In the genomic region with DNA sequence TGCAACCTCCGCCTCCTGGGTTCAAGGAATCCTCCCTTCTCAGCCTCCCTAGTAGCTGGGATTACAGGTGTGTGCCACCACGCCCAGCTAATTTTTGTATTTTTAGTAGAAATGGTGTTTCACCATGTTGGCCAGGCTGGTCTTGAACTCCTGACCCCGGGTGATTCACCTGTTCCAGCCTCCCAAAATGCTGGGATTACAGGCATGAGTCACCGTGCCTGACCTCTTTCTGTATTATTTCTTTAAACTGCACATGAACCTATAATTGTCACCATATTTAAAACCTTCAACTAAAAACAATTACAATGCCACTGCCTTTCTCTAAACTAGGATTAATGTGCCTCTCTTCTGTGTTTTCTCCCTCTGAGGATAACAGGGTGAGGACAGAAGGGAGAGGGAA, we compare ENCODE assay signal across 6 cellular contexts.
DNase-seq lines count a peak whose midpoint lies in the region; ATAC-seq, FAIRE-seq and TF ChIP-seq lines count a peak whose summit lies in the region.
"Not testable (repeated sequence)": the region's sequence is repeated elsewhere in the genome, so short reads cannot be mapped to it uniquely, and the experiment has no call there.

No MANE protein-coding gene starts in this region.

- H3K4me2 ChIP-seq in A549; GM23248 (ENCODE audit: unreplicated experiment): not testable (repeated sequence)

- DNase-seq in A549 (ENCODE audit: low read depth in 1 of 2, low spot score in 1 of 2): not testable (repeated sequence)
- DNase-seq in GM23248: peak; percentile 23
- peak; percentile 44 for DNase-seq in HT1080 (ENCODE audit: low read depth)
- peak; percentile 48 for DNase-seq in RPMI7951 (ENCODE audit: low read depth)
- peak; percentile 14 for DNase-seq in MCF 10A (ENCODE audit: unreplicated experiment)
- DNase-seq in renal cortical epithelial cell (ENCODE audit: low read depth): peak; percentile 8

- H3K9me3 ChIP-seq in A549; GM23248 (ENCODE audit: low read depth): not testable (repeated sequence)

- CTCF ChIA-PET in A549 (lab: Yijun Ruan, JAX): not testable (repeated sequence)
- CTCF ChIA-PET in MCF 10A (lab: Yijun Ruan, JAX): interaction anchor here (0.6 kb wide), 1 partner anchor 47 kb away, joined by 3 read pairs; no protein-coding TSS in a partner anchor

- not testable (repeated sequence) for FAIRE-seq in A549 (lab: Jason Lieb, UNC)

- not testable (repeated sequence) for H3K4me3 Mint-ChIP-seq in MCF 10A (ENCODE audit: unreplicated experiment)

- TF ChIP-seq CTCF in A549 (IDR thresholded peaks at IDR 0.05); MCF 10A (IDR thresholded peaks at IDR 0.05; ENCODE audit: unreplicated experiment): not testable (repeated sequence)

- BruUV-seq in MCF 10A (replicated peaks; lab: Mats Ljungman, UMichigan): not testable (repeated sequence)

- H3K36me3 ChIP-seq in GM23248 (ENCODE audit: low read depth): not testable (repeated sequence)

- not testable (repeated sequence) for ATAC-seq in A549

- not testable (repeated sequence) for TF ChIP-seq RAD21 in A549 (conservative IDR thresholded peaks at IDR 0.05 in 1 of 2, IDR thresholded peaks at IDR 0.05 in 1 of 2)

- intact Hi-C loops in MCF 10A (cut with micrococcal nuclease): not testable (repeated sequence)

- not testable (repeated sequence) for H3K27ac ChIP-seq in A549, GM23248

- H3F3A ChIP-seq in GM23248 (ENCODE audit: insufficient read depth): not testable (repeated sequence)

- not testable (repeated sequence) for H3K9ac ChIP-seq in GM23248

- TF ChIP-seq POLR2A in A549 (IDR thresholded peaks at IDR 0.05; ENCODE audit: low read length): not testable (repeated sequence)

- not testable (repeated sequence) for H3K36me3 Mint-ChIP-seq in MCF 10A (ENCODE audit: insufficient read depth, unreplicated experiment)

- WGBS in A549 (ENCODE audit: missing lambda C conversion rate): 35% methylated on average over 4 of the region's 4 CpGs
- WGBS in GM23248 (ENCODE audit: low coverage in 1 of 2, low lambda C conversion rate in 2 of 2, missing lambda C conversion rate in 2 of 2), 2 experiments: 50 to 67% methylated on average over 4 of the region's 4 CpGs

- H3K9me2 ChIP-seq in GM23248 (ENCODE audit: insufficient read depth): not testable (repeated sequence)

- not testable (repeated sequence) for TF ChIP-seq EP300 in A549 (IDR thresholded peaks at IDR 0.05)

- POLR2A ChIA-PET in A549 (lab: Yijun Ruan, JAX); MCF 10A (lab: Yijun Ruan, JAX): not testable (repeated sequence)

- in situ Hi-C loops in GM23248 (cut with MboI): not testable (repeated sequence)

- not testable (repeated sequence) for H4K20me1 ChIP-seq in GM23248 (ENCODE audit: insufficient read depth)

- H3K79me2 ChIP-seq in GM23248 (ENCODE audit: insufficient read depth): not testable (repeated sequence)

- H3K4me1 Mint-ChIP-seq in MCF 10A (ENCODE audit: insufficient read depth, unreplicated experiment): not testable (repeated sequence)

- not testable (repeated sequence) for H2AFZ ChIP-seq in GM23248

- not testable (repeated sequence) for H3K4me1 ChIP-seq in A549; GM23248 (ENCODE audit: insufficient read depth)

- H3K4me3 ChIP-seq in A549, GM23248: not testable (repeated sequence)

- not testable (repeated sequence) for H3K27me3 Mint-ChIP-seq in MCF 10A (ENCODE audit: insufficient read depth, unreplicated experiment)

- H3K27ac Mint-ChIP-seq in MCF 10A (ENCODE audit: low read depth, unreplicated experiment): not testable (repeated sequence)

- peaks cover 37% of the 10 kb centered on the region for H3K27me3 ChIP-seq in GM23248 (replicated peaks; ENCODE audit: insufficient read depth)

- not testable (repeated sequence) for H3K9me3 Mint-ChIP-seq in MCF 10A (ENCODE audit: unreplicated experiment)

TF ChIP-seq in A549, 52 proteins besides CTCF, POLR2A, EP300 and RAD21:
- TF ChIP-seq FOSL2 (IDR thresholded peaks at IDR 0.05): not testable (repeated sequence)
- peak; percentile 28; the same call in 1 of the 2 replicates for TF ChIP-seq FOSL2 (CRISPR knock-in tag; IDR thresholded peaks at IDR 0.05)
TF ChIP-seq in A549: peak in this region for 1; not testable (repeated sequence) for 51.
